1 cellular context compared by ENCODE assay signal in the genomic region with DNA sequence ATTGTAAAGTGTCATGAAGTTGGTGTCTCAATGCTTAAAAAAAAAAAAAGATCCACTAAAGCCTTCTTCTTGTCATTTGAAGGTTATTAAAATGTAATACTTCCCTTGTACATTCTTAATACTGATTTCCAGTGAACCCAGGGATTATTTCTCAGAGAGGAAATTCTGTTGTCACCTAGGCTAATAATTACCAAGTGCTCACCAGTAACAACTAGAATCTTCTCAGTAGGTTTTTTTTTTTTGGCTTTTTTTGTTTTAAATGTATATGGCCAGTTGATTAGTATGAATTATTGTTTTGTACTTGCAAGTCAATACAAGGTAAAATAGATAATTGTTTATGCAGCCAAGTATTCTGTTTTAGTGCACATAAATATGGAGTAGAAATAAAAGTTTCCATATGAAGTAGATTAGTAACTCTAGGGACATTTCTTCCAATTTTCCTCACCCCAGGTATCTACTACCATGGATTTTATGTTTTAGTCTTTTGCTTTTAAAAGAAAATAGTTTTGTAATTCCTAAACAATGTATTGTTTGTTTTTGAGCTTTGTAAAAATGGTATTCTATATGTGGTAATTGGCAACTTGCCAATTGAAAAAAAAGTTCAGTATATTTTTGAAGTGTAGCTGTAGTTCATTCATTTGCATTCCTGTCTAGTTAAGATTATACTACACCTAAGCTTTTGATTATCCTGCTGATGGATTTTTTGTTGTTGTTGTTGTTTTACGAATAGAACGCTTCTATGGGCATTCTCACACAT.
TF ChIP-seq lines count a peak whose summit lies in the region.

No MANE protein-coding gene starts in this region.

TF ChIP-seq in SK-N-SH treated with all-trans-retinoic acid at 6 μM for 48 hours, 23 proteins besides CTCF, POLR2A, EP300 and RAD21 (continued from another document):
- TF ChIP-seq, protein P1, sequence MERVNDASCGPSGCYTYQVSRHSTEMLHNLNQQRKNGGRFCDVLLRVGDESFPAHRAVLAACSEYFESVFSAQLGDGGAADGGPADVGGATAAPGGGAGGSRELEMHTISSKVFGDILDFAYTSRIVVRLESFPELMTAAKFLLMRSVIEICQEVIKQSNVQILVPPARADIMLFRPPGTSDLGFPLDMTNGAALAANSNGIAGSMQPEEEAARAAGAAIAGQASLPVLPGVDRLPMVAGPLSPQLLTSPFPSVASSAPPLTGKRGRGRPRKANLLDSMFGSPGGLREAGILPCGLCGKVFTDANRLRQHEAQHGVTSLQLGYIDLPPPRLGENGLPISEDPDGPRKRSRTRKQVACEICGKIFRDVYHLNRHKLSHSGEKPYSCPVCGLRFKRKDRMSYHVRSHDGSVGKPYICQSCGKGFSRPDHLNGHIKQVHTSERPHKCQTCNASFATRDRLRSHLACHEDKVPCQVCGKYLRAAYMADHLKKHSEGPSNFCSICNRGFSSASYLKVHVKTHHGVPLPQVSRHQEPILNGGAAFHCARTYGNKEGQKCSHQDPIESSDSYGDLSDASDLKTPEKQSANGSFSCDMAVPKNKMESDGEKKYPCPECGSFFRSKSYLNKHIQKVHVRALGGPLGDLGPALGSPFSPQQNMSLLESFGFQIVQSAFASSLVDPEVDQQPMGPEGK (CRISPR knock-in tag; IDR thresholded peaks at IDR 0.05; ENCODE audit: borderline replicate concordance): no peak
- no peak for TF ChIP-seq GLIS3 (CRISPR knock-in tag; IDR thresholded peaks at IDR 0.05)
